In genomic region chr1:115838426-115838804, GRCh38 we compare ENCODE assay signal across 9 cellular contexts. TPM values are rescaled to one million over a fixed set of nuclear protein-coding genes. Genes with fewer than 3 reads are reported as not detected.
DNase-seq lines count a peak whose midpoint lies in the region; ATAC-seq and TF ChIP-seq lines count a peak whose summit lies in the region.
"Had no signal": no experiment of that assay in that cellular context is flagged by ENCODE, and none has a peak within 500 bp of the region (broad histone marks: within the 10 kb centered on the region; RNA-seq: fewer than 3 reads in every experiment).

No MANE protein-coding gene starts in this region.

- intact Hi-C loops in activated CD4-positive, alpha-beta T cell treated with anti-CD3 and anti-CD28 coated beads, Interleukin-2, amount 10 ng/mL, durations not matched to agents 24 days and 14 days (cut with micrococcal nuclease), result no loop called here

- peak overlapping the region; percentile 43 for H2BK120ac ChIP-seq in mesenchymal stem cell (ENCODE audit: low read depth, low read length)

- no peak overlapping the region for H3K18ac ChIP-seq in mesenchymal stem cell (ENCODE audit: low read depth in 1 of 2, low read length in 2 of 2)

- no peak overlapping the region for H2BK12ac ChIP-seq in mesenchymal stem cell (ENCODE audit: low read length in 2 of 2)

- ATAC-seq in HG03442 (IDR thresholded peaks at IDR 0.05; ENCODE audit: unreplicated experiment) (no peak), HG02623 (IDR thresholded peaks at IDR 0.05; ENCODE audit: unreplicated experiment) (no peak)

- H3K4me3 ChIP-seq in coronary artery, result peak overlapping the region; percentile 67
- peak overlapping the region in 1 of 2 experiments; percentile 71 for H3K4me3 ChIP-seq in mesenchymal stem cell (ENCODE audit: insufficient read depth in 1 of 2, low read depth in 1 of 2, low read length in 2 of 2)

- no peak overlapping the region for H2AK5ac ChIP-seq in mesenchymal stem cell (ENCODE audit: low read length, severe bottlenecking)

- H3K23ac ChIP-seq in mesenchymal stem cell (ENCODE audit: low read length in 2 of 2), result no peak overlapping the region

- no peak overlapping the region for H3K4me3 Mint-ChIP-seq in activated CD4-positive, alpha-beta T cell treated with anti-CD3 and anti-CD28 coated beads, Interleukin-2, amount 10 ng/mL, durations not matched to agents 24 days and 14 days
- H3K4me3 Mint-ChIP-seq in type B pancreatic cell, result peak overlapping the region; percentile 72

- H3K36me3 Mint-ChIP-seq in activated CD4-positive, alpha-beta T cell treated with anti-CD3 and anti-CD28 coated beads, Interleukin-2, amount 10 ng/mL, durations not matched to agents 24 days and 14 days (ENCODE audit: low read depth), result no peaks in the 10 kb centered on the region
- H3K36me3 Mint-ChIP-seq in type B pancreatic cell, result no peaks in the 10 kb centered on the region

- peak overlapping the region; percentile 52 for H3K4me2 ChIP-seq in mesenchymal stem cell (ENCODE audit: low read length, poor library complexity, severe bottlenecking)

- no peak overlapping the region for H2BK5ac ChIP-seq in mesenchymal stem cell (ENCODE audit: low read depth, low read length, poor library complexity, severe bottlenecking)

- no peak for TF ChIP-seq CTCF in coronary artery (IDR thresholded peaks at IDR 0.05)
- no peak for TF ChIP-seq CTCF in type B pancreatic cell (conservative IDR thresholded peaks at IDR 0.05)

- peaks cover 0 to 9% of the 10 kb centered on the region in 2 experiments for H3K36me3 ChIP-seq in mesenchymal stem cell (ENCODE audit: control insufficient read depth in 1 of 2, insufficient read depth in 2 of 2, low read depth in 1 of 2, low read length in 2 of 2)

- H3K79me1 ChIP-seq in mesenchymal stem cell (replicated peaks; ENCODE audit: low read length, poor library complexity, severe bottlenecking), result no peaks in the 10 kb centered on the region

- peak; percentile 54 for DNase-seq in activated CD4-positive, alpha-beta T cell treated with anti-CD3 and anti-CD28 coated beads, Interleukin-2, amount 10 ng/mL, durations not matched to agents 24 days and 14 days
- DNase-seq in activated CD4-positive, alpha-beta T cell treated with anti-CD3 and anti-CD28 coated beads for 1 hour, result no peak
- DNase-seq in coronary artery (ENCODE audit: low spot score) (no peak), mesenchymal stem cell (no peak), type B pancreatic cell (ENCODE audit: extremely low spot score, unreplicated experiment) (no peak), SIG-M5 treated with dmso at 0.1 percent for 504 hours (lab: John Stamatoyannopoulos, UW; ENCODE audit: unreplicated experiment) (no peak)
- DNase-seq: activated B cell treated with CpG ODN at 0.5 μM for 24 hours had no signal

- H3K4me1 ChIP-seq in mesenchymal stem cell (ENCODE audit: control insufficient read depth, insufficient read depth, low read depth, low read length), result peaks cover 12% of the 10 kb centered on the region

- WGBS in mesenchymal stem cell, result 2% methylated on average over 36 of the region's 43 CpGs

- H3K27me3 ChIP-seq in mesenchymal stem cell (ENCODE audit: control insufficient read depth in 1 of 2, insufficient read depth in 1 of 2, low read length in 2 of 2), result peaks cover 66 to 87% of the 10 kb centered on the region in 2 experiments

- H3K27ac Mint-ChIP-seq in activated CD4-positive, alpha-beta T cell treated with anti-CD3 and anti-CD28 coated beads, Interleukin-2, amount 10 ng/mL, durations not matched to agents 24 days and 14 days, result no peak overlapping the region
- no peak overlapping the region for H3K27ac Mint-ChIP-seq in type B pancreatic cell
- H3K27ac Mint-ChIP-seq: activated B cell treated with CpG ODN at 0.5 μM for 24 hours had no signal

- H3K9me3 Mint-ChIP-seq in activated CD4-positive, alpha-beta T cell treated with anti-CD3 and anti-CD28 coated beads, Interleukin-2, amount 10 ng/mL, durations not matched to agents 24 days and 14 days, result peaks cover 3% of the 10 kb centered on the region
- H3K9me3 Mint-ChIP-seq in type B pancreatic cell, result no peaks in the 10 kb centered on the region
- H3K9me3 Mint-ChIP-seq: activated B cell treated with CpG ODN at 0.5 μM for 24 hours had no signal

- no peak overlapping the region for H2AFZ ChIP-seq in mesenchymal stem cell (ENCODE audit: low read depth, low read length)

- H3K4me1 Mint-ChIP-seq in activated CD4-positive, alpha-beta T cell treated with anti-CD3 and anti-CD28 coated beads, Interleukin-2, amount 10 ng/mL, durations not matched to agents 24 days and 14 days, result peaks cover 5% of the 10 kb centered on the region
- no peaks in the 10 kb centered on the region for H3K4me1 Mint-ChIP-seq in type B pancreatic cell (ENCODE audit: unreplicated experiment)

- no peak overlapping the region for H3K27ac ChIP-seq in coronary artery
- no peak overlapping the region for H3K27ac ChIP-seq in mesenchymal stem cell (ENCODE audit: low read length, poor library complexity, severe bottlenecking)

- H3K27me3 Mint-ChIP-seq in activated CD4-positive, alpha-beta T cell treated with anti-CD3 and anti-CD28 coated beads, Interleukin-2, amount 10 ng/mL, durations not matched to agents 24 days and 14 days, result peaks cover 70% of the 10 kb centered on the region
- peaks cover 87% of the 10 kb centered on the region for H3K27me3 Mint-ChIP-seq in type B pancreatic cell

- H4K8ac ChIP-seq in mesenchymal stem cell (ENCODE audit: low read length), result no peak overlapping the region

- no peak overlapping the region for H2BK15ac ChIP-seq in mesenchymal stem cell (ENCODE audit: low read depth, poor library complexity, severe bottlenecking)

- H3K9ac ChIP-seq in mesenchymal stem cell (ENCODE audit: low read length), result peak overlapping the region; percentile 70

- H3K4ac ChIP-seq in mesenchymal stem cell (ENCODE audit: low read depth in 1 of 2, low read length in 2 of 2), result no peak overlapping the region

- H3K9me3 ChIP-seq in mesenchymal stem cell (ENCODE audit: control insufficient read depth, low read length), result no peaks in the 10 kb centered on the region

- no peak overlapping the region for H3K14ac ChIP-seq in mesenchymal stem cell (ENCODE audit: low read length in 2 of 2)

- no peak overlapping the region for H4K91ac ChIP-seq in mesenchymal stem cell (ENCODE audit: low read length)

RNA-seq across cellular contexts. Expression of gene NHLH2, which starts 2.5 kb away (rescaled TPM):
- total RNA-seq in activated CD4-positive, alpha-beta T cell treated with anti-CD3 and anti-CD28 coated beads, Interleukin-2, amount 10 ng/mL, durations not matched to agents 24 days and 14 days, result not detected in 2 replicates
- 0.01 TPM for polyA plus RNA-seq in mesenchymal stem cell (2013, experiment 1 of 2)
- polyA plus RNA-seq in mesenchymal stem cell (2013, experiment 2 of 2), result 0.01 TPM
- 0.26 and 1.1 TPM in 2 replicates for total RNA-seq in type B pancreatic cell (ENCODE audit: low replicate concordance)
- total RNA-seq: activated B cell treated with CpG ODN at 0.5 μM for 24 hours had no signal
